In genomic region chr17:82029990-82030469, GRCh38 we compare ENCODE assay signal across 9 cellular contexts. TPM values are rescaled to one million over a fixed set of nuclear protein-coding genes. Genes with fewer than 3 reads are reported as not detected.
DNase-seq lines count a peak whose midpoint lies in the region; ATAC-seq, FAIRE-seq and TF ChIP-seq lines count a peak whose summit lies in the region.
"Had no signal": no experiment of that assay in that cellular context is flagged by ENCODE, and none has a peak within 500 bp of the region (broad histone marks: within the 10 kb centered on the region; RNA-seq: fewer than 3 reads in every experiment).

No MANE protein-coding gene starts in this region.

- peaks cover 12% of the 10 kb centered on the region; the same call in 1 of the 2 replicates for H3F3A ChIP-seq in MM.1S (ENCODE audit: insufficient read depth, low read length)

- H3K79me2 ChIP-seq in MM.1S (ENCODE audit: low read length), result no peaks in the 10 kb centered on the region
- H3K79me2 ChIP-seq in parathyroid adenoma, result no peaks in the 10 kb centered on the region

- no peak for ATAC-seq in HG02588 (IDR thresholded peaks at IDR 0.05; ENCODE audit: unreplicated experiment)

- no peak for FAIRE-seq in H54 (lab: Jason Lieb, UNC)

- no peaks in the 10 kb centered on the region for H3K9me3 ChIP-seq in MM.1S (replicated peaks; ENCODE audit: insufficient read depth, low read length)
- no peaks in the 10 kb centered on the region for H3K9me3 ChIP-seq in parathyroid adenoma (ENCODE audit: control insufficient read depth, low read length)

- H3K27ac ChIP-seq in MM.1S (ENCODE audit: low read length) (no peak overlapping the region), dorsolateral prefrontal cortex (peak overlapping the region in 27 of 59 donors; percentile 5 to 87 (median 58)), parathyroid adenoma (no peak overlapping the region)

- no peaks in the 10 kb centered on the region for H4K20me1 ChIP-seq in MM.1S (ENCODE audit: insufficient read depth, low read length)

- peaks cover 6% of the 10 kb centered on the region; the same call in 1 of the 2 replicates for H3K4me1 ChIP-seq in MM.1S (ENCODE audit: low read length)
- H3K4me1 ChIP-seq in parathyroid adenoma, result peaks cover 6% of the 10 kb centered on the region

- no peaks in the 10 kb centered on the region for H3K36me3 ChIP-seq in MM.1S (replicated peaks; ENCODE audit: insufficient read depth, low read length)
- no peaks in the 10 kb centered on the region for H3K36me3 ChIP-seq in parathyroid adenoma (ENCODE audit: control insufficient read depth, insufficient read depth, low read length)

- no peaks in the 10 kb centered on the region for H3K9me3 Mint-ChIP-seq in Calu3 (ENCODE audit: low read depth, unreplicated experiment)
- H3K9me3 Mint-ChIP-seq in immature natural killer cell, result no peaks in the 10 kb centered on the region
- H3K9me3 Mint-ChIP-seq: activated CD4-positive, alpha-beta memory T cell treated with anti-CD3 and anti-CD28 coated beads, Interleukin-2, amount 10 ng/mL, durations not matched to agents 7 days and 5 days had no signal

- BruUV-seq in Calu3 (replicated peaks; lab: Mats Ljungman, UMichigan), result no TSS peak

- H3K27me3 Mint-ChIP-seq in Calu3 (ENCODE audit: unreplicated experiment) (no peaks in the 10 kb centered on the region), immature natural killer cell (ENCODE audit: low read depth in 3 of 3) (peaks cover 2 to 3% (median 2%) of the 10 kb centered on the region in 3 donors)
- H3K27me3 Mint-ChIP-seq: activated CD4-positive, alpha-beta memory T cell treated with anti-CD3 and anti-CD28 coated beads, Interleukin-2, amount 10 ng/mL, durations not matched to agents 7 days and 5 days had no signal

- no peak for TF ChIP-seq POLR2A in H54 (IDR thresholded peaks at IDR 0.05; ENCODE audit: low read depth, low read length)

- H3K27ac Mint-ChIP-seq in Calu3 (ENCODE audit: unreplicated experiment) (no peak overlapping the region), immature natural killer cell (no peak overlapping the region)

- H3K9ac ChIP-seq in MM.1S (ENCODE audit: low read length), result no peak overlapping the region
- H3K9ac ChIP-seq in parathyroid adenoma, result no peak overlapping the region

- no peaks in the 10 kb centered on the region for H3K4me1 Mint-ChIP-seq in Calu3 (ENCODE audit: low read depth, unreplicated experiment)
- peaks cover 2 to 11% of the 10 kb centered on the region in 2 donors for H3K4me1 Mint-ChIP-seq in immature natural killer cell

- H3K36me3 Mint-ChIP-seq in Calu3 (ENCODE audit: insufficient read depth, unreplicated experiment), result peaks cover 26% of the 10 kb centered on the region
- H3K36me3 Mint-ChIP-seq in immature natural killer cell, result peaks cover 0 to 1% (median under 1%) of the 10 kb centered on the region in 3 donors

- H3K27me3 ChIP-seq in MM.1S (replicated peaks; ENCODE audit: insufficient read depth, low read length), result no peaks in the 10 kb centered on the region
- no peaks in the 10 kb centered on the region for H3K27me3 ChIP-seq in dorsolateral prefrontal cortex
- no peaks in the 10 kb centered on the region for H3K27me3 ChIP-seq in parathyroid adenoma (ENCODE audit: control insufficient read depth, insufficient read depth, low read length)

- TF ChIP-seq CTCF in Calu3 (IDR thresholded peaks at IDR 0.05; ENCODE audit: unreplicated experiment) (no peak), MM.1S (IDR thresholded peaks at IDR 0.05; ENCODE audit: low read length) (no peak), dorsolateral prefrontal cortex (IDR thresholded peaks at IDR 0.05 in 54 of 56, conservative IDR thresholded peaks at IDR 0.05 in 2 of 56; ENCODE audit: low read depth in 1 of 56, partially characterized antibody in 56 of 56) (no peak), parathyroid adenoma (IDR thresholded peaks at IDR 0.05) (no peak)

- H2AFZ ChIP-seq in MM.1S (ENCODE audit: low read length) (no peak overlapping the region), parathyroid adenoma (peak overlapping the region; percentile 92)

- CTCF ChIA-PET in Calu3 (lab: Charles Lee), result no interaction called here

- intact Hi-C loops in Calu3 (cut with micrococcal nuclease; ENCODE audit: unreplicated experiment), result no loop called here
- intact Hi-C loops in dorsolateral prefrontal cortex (cut with DNase I), result loop anchor here (1.0 to 10.0 kb wide), 3 partner anchors 124 to 265 kb away; no protein-coding TSS in a partner anchor

- DNase-seq in Calu3, result no peak
- DNase-seq in MM.1S, result no peak
- peak in 1 of 10 donors; percentile 55 for DNase-seq in dorsolateral prefrontal cortex
- no peak for DNase-seq in stimulated activated CD4-positive, alpha-beta T cell treated with anti-CD3 and anti-CD28 coated beads, Interleukin-2, amount 100 ng/mL, for 24 hours
- no peak for DNase-seq in H54 (ENCODE audit: insufficient read length, low spot score)
- no peak for DNase-seq in immature natural killer cell

- H3K4me2 ChIP-seq in MM.1S (ENCODE audit: low read depth, low read length) (peak overlapping the region; percentile 98), parathyroid adenoma (ENCODE audit: low read length) (peak overlapping the region; percentile 26)

- H3K4me3 Mint-ChIP-seq in Calu3 (ENCODE audit: low read depth, unreplicated experiment) (peak overlapping the region; percentile 32), immature natural killer cell (peak overlapping the region in 2 of 5 donors; percentile 62 to 75)

- H3K4me3 ChIP-seq in MM.1S (ENCODE audit: low read length) (no peak overlapping the region), dorsolateral prefrontal cortex (peak overlapping the region in 48 of 59 donors; percentile 40 to 70 (median 58)), parathyroid adenoma (ENCODE audit: low read depth, low read length) (no peak overlapping the region)

- H3K9me2 ChIP-seq in MM.1S (replicated peaks; ENCODE audit: insufficient read depth, low read length), result no peaks in the 10 kb centered on the region

RNA-seq across cellular contexts. Expression of gene RAC3, which starts 1.4 kb away (rescaled TPM):
- 8.0 and 9.3 TPM in 2 replicates for total RNA-seq in Calu3 (2022)
- total RNA-seq in dorsolateral prefrontal cortex, result 10 to 100 TPM in 119 of 120 experiments, 1 to 10 TPM in 1; 9.9 to 30.9 (median 21.2) TPM
- not detected for polyA plus RNA-seq in immature natural killer cell

RNA-seq across cellular contexts. Expression of gene LRRC45, which starts 6.9 kb away (rescaled TPM):
- total RNA-seq in Calu3 (2022) (31.2 and 32.6 TPM in 2 replicates), dorsolateral prefrontal cortex (10 to 100 TPM in 95 of 120 experiments, 1 to 10 TPM in 25; 6.8 to 22.2 (median 12.3) TPM)
- polyA plus RNA-seq in immature natural killer cell, result 1 to 10 TPM; 4.7 to 9.9 (median 5.2) TPM

RNA-seq across cellular contexts. Expression of gene CENPX, which starts 7.4 kb away (rescaled TPM):
- total RNA-seq in Calu3 (2022) (84.4 and 86.9 TPM in 2 replicates), dorsolateral prefrontal cortex (10 to 100 TPM; 28.0 to 64.9 (median 45.1) TPM)
- 100 to 1,000 TPM in 2 of 3 donors, 10 to 100 TPM in 1; 70.0 to 104 (median 100) TPM for polyA plus RNA-seq in immature natural killer cell

RNA-seq across cellular contexts. Expression of gene DCXR, which starts 7.5 kb away (rescaled TPM):
- total RNA-seq in Calu3 (2022), result 87.8 and 95.3 TPM in 2 replicates
- total RNA-seq in dorsolateral prefrontal cortex, result 100 to 1,000 TPM in 115 of 120 experiments, 10 to 100 TPM in 5; 80.1 to 213 (median 127) TPM
- 100 to 1,000 TPM; 144 to 242 (median 165) TPM for polyA plus RNA-seq in immature natural killer cell

RNA-seq across cellular contexts. Expression of gene RFNG, which starts 21.6 kb away (rescaled TPM):
- total RNA-seq in Calu3 (2022), result 26.4 and 33.5 TPM in 2 replicates
- total RNA-seq in dorsolateral prefrontal cortex, result 10 to 100 TPM; 22.3 to 73.4 (median 36.6) TPM
- polyA plus RNA-seq in immature natural killer cell, result 1 to 10 TPM; 2.2 to 3.7 (median 3.2) TPM

Comparison
In these comparisons a context has a peak if more than half of its experiments do, and no peak if none do; other contexts are left out.
1. H3K4me3 ChIP-seq: peak in dorsolateral prefrontal cortex (48 of 59); none in MM.1S (single experiment) and parathyroid adenoma (single experiment).